In genomic region chr22:47629273-47629711, GRCh38 we compare ENCODE assay signal across 29 cellular contexts.
DNase-seq lines count a peak whose midpoint lies in the region; ATAC-seq and TF ChIP-seq lines count a peak whose summit lies in the region.
"Had no signal": no experiment of that assay in that cellular context is flagged by ENCODE, and none has a peak within 500 bp of the region (broad histone marks: within the 10 kb centered on the region; RNA-seq: fewer than 3 reads in every experiment).

No MANE protein-coding gene starts in this region.

- H3K36me3 Mint-ChIP-seq in activated CD8-positive, alpha-beta memory T cell treated with anti-CD3 and anti-CD28 coated beads, Interleukin-2, amount 10 ng/mL, durations not matched to agents 7 days and 5 days, result no peaks in the 10 kb centered on the region
- no peaks in the 10 kb centered on the region for H3K36me3 Mint-ChIP-seq in chondrocyte (ENCODE audit: low read depth)
- H3K36me3 Mint-ChIP-seq: CD14-positive monocyte had no signal

- CTCF ChIA-PET in activated CD8-positive, alpha-beta memory T cell treated with anti-CD3 and anti-CD28 coated beads, Interleukin-2, amount 10 ng/mL, durations not matched to agents 7 days and 5 days (lab: Charles Lee), result no interaction called here

- H3K27ac Mint-ChIP-seq in activated CD8-positive, alpha-beta memory T cell treated with anti-CD3 and anti-CD28 coated beads, Interleukin-2, amount 10 ng/mL, durations not matched to agents 7 days and 5 days, result no peak overlapping the region
- no peak overlapping the region for H3K27ac Mint-ChIP-seq in chondrocyte (ENCODE audit: unreplicated experiment)
- H3K27ac Mint-ChIP-seq: CD14-positive monocyte; H9; T-helper 2 cell treated with Interferon-gamma antibody and Interleukin-4, amounts not matched to agents 5 μg/mL and 100 μg/mL, for 36 hours had no signal

- TF ChIP-seq CTCF in chondrocyte (IDR thresholded peaks at IDR 0.05) (no peak), lung (IDR thresholded peaks at IDR 0.05; ENCODE audit: control extremely low read depth, extremely low read depth) (no peak), upper lobe of right lung (IDR thresholded peaks at IDR 0.05) (no peak)

- 49 to 70% methylated on average over 18 of the region's 18 CpGs for WGBS in lung, 2 donors

- H3K9me3 Mint-ChIP-seq in activated CD8-positive, alpha-beta memory T cell treated with anti-CD3 and anti-CD28 coated beads, Interleukin-2, amount 10 ng/mL, durations not matched to agents 7 days and 5 days (ENCODE audit: low read depth), result no peaks in the 10 kb centered on the region
- peaks cover 17% of the 10 kb centered on the region for H3K9me3 Mint-ChIP-seq in chondrocyte (ENCODE audit: low read depth)
- H3K9me3 Mint-ChIP-seq: activated T-cell treated with anti-CD3 and anti-CD28 coated beads, Interleukin-2, amount 50 U/mL, for 4 hours; neural crest cell had no signal

- H3K4me3 Mint-ChIP-seq in activated CD8-positive, alpha-beta memory T cell treated with anti-CD3 and anti-CD28 coated beads, Interleukin-2, amount 10 ng/mL, durations not matched to agents 7 days and 5 days, result no peak overlapping the region
- no peak overlapping the region for H3K4me3 Mint-ChIP-seq in chondrocyte (ENCODE audit: unreplicated experiment)
- H3K4me3 Mint-ChIP-seq: activated T-cell treated with anti-CD3 and anti-CD28 coated beads, Interleukin-2, amount 50 U/mL, for 4 hours; CD14-positive monocyte; H9; neural crest cell; T-helper 2 cell treated with Interferon-gamma antibody and Interleukin-4, amounts not matched to agents 5 μg/mL and 100 μg/mL, for 36 hours had no signal

- ATAC-seq in activated CD8-positive, alpha-beta memory T cell treated with anti-CD3 and anti-CD28 coated beads, Interleukin-2, amount 10 ng/mL, durations not matched to agents 7 days and 5 days, result no peak
- ATAC-seq in lung (ENCODE audit: insufficient read depth, low FRiP score) (no peak), upper lobe of right lung (no peak), HG03521 (IDR thresholded peaks at IDR 0.05; ENCODE audit: unreplicated experiment) (no peak)
- ATAC-seq: activated T-cell treated with anti-CD3 and anti-CD28 coated beads, Interleukin-2, amount 50 U/mL, for 4 hours; gastrocnemius medialis; HepG2; right lobe of liver had no signal

- no peaks in the 10 kb centered on the region for H3K27me3 ChIP-seq in lung (ENCODE audit: control insufficient read depth, insufficient read depth)
- H3K27me3 ChIP-seq in upper lobe of right lung, result peaks cover 10% of the 10 kb centered on the region
- H3K27me3 ChIP-seq: gastrocnemius medialis, Peyer's patch, right lobe of liver, transverse colon had no signal

- no peaks in the 10 kb centered on the region for H3K4me1 ChIP-seq in lung (ENCODE audit: control insufficient read depth in 2 of 2, insufficient read depth in 2 of 2, low read length in 2 of 2)
- H3K4me1 ChIP-seq in upper lobe of right lung, result no peaks in the 10 kb centered on the region
- H3K4me1 ChIP-seq: Caco-2, gastrocnemius medialis, parathyroid adenoma, Peyer's patch, right lobe of liver, transverse colon had no signal

- H3K36me3 ChIP-seq in lung (ENCODE audit: control insufficient read depth in 2 of 2, insufficient read depth in 2 of 2, low read length in 2 of 2) (no peaks in the 10 kb centered on the region), upper lobe of right lung (no peaks in the 10 kb centered on the region)
- H3K36me3 ChIP-seq: gastrocnemius medialis, Peyer's patch, right lobe of liver, transverse colon had no signal

- intact Hi-C loops in upper lobe of right lung (cut with DNase I), result no loop called here

- H3K27me3 Mint-ChIP-seq in activated CD8-positive, alpha-beta memory T cell treated with anti-CD3 and anti-CD28 coated beads, Interleukin-2, amount 10 ng/mL, durations not matched to agents 7 days and 5 days, result no peaks in the 10 kb centered on the region
- H3K27me3 Mint-ChIP-seq in chondrocyte (ENCODE audit: low read depth), result no peaks in the 10 kb centered on the region

- no peaks in the 10 kb centered on the region for H3K4me1 Mint-ChIP-seq in activated CD8-positive, alpha-beta memory T cell treated with anti-CD3 and anti-CD28 coated beads, Interleukin-2, amount 10 ng/mL, durations not matched to agents 7 days and 5 days
- no peaks in the 10 kb centered on the region for H3K4me1 Mint-ChIP-seq in chondrocyte (ENCODE audit: low read depth)
- H3K4me1 Mint-ChIP-seq: CD14-positive monocyte, H9, neural crest cell had no signal

- peaks cover 0 to 6% of the 10 kb centered on the region in 2 donors for H3K9me3 ChIP-seq in lung (ENCODE audit: control insufficient read depth in 2 of 2, insufficient read depth in 1 of 2, low read length in 1 of 2)
- no peaks in the 10 kb centered on the region for H3K9me3 ChIP-seq in upper lobe of right lung
- H3K9me3 ChIP-seq: Caco-2, gastrocnemius medialis, Peyer's patch, right lobe of liver, transverse colon had no signal

- DNase-seq in activated CD8-positive, alpha-beta memory T cell treated with anti-CD3 and anti-CD28 coated beads, Interleukin-2, amount 10 ng/mL, durations not matched to agents 7 days and 5 days, result peak; percentile 11
- DNase-seq in activated CD8-positive, alpha-beta memory T cell treated with anti-CD3 and anti-CD28 coated beads for 24 hours, result no peak
- DNase-seq in chondrocyte (ENCODE audit: low spot score), result peak; percentile 76
- peak; percentile 26 for DNase-seq in lung (ENCODE audit: low spot score)
- DNase-seq in upper lobe of right lung, result peak; percentile 40
- DNase-seq in hippocampal formation (lab: John Stamatoyannopoulos, UW), result no peak
- no peak for DNase-seq in NCI-H2196 (lab: John Stamatoyannopoulos, UW; ENCODE audit: unreplicated experiment)
- DNase-seq: activated naive CD4-positive, alpha-beta T cell; activated T-cell treated with anti-CD3 and anti-CD28 coated beads, Interleukin-2, amount 50 U/mL, for 4 hours; Caco-2; central memory CD4-positive, alpha-beta T cell; gastrocnemius medialis; H9; kidney glomerular epithelial cell; mesenchymal stem cell; MM.1S; NCI-H2081; NCI-H226; NCI-H82; right lobe of liver; SHP77 treated with DMSO at 0.1 percent for 48 hours; transverse colon had no signal

- H3K27ac ChIP-seq in lung (ENCODE audit: low read depth in 1 of 2, low read length in 1 of 2), result no peak overlapping the region
- no peak overlapping the region for H3K27ac ChIP-seq in upper lobe of right lung
- H3K27ac ChIP-seq: gastrocnemius medialis, parathyroid adenoma, Peyer's patch, right lobe of liver, transverse colon had no signal

- H3K4me3 ChIP-seq in lung (no peak overlapping the region), upper lobe of right lung (no peak overlapping the region)
- H3K4me3 ChIP-seq: gastrocnemius medialis, Peyer's patch, right lobe of liver, transverse colon had no signal

Comparison
In these comparisons a context has a peak if more than half of its experiments do, and no peak if none do; other contexts are left out.
1. DNase-seq: peak in activated CD8-positive, alpha-beta memory T cell treated with anti-CD3 and anti-CD28 coated beads, Interleukin-2, amount 10 ng/mL, durations not matched to agents 7 days and 5 days (single experiment), chondrocyte (single experiment), lung (single experiment) and upper lobe of right lung (single experiment); none in activated CD8-positive, alpha-beta memory T cell treated with anti-CD3 and anti-CD28 coated beads for 24 hours (single experiment), hippocampal formation (0 of 2) and NCI-H2196 (single experiment).